In the genomic region with DNA sequence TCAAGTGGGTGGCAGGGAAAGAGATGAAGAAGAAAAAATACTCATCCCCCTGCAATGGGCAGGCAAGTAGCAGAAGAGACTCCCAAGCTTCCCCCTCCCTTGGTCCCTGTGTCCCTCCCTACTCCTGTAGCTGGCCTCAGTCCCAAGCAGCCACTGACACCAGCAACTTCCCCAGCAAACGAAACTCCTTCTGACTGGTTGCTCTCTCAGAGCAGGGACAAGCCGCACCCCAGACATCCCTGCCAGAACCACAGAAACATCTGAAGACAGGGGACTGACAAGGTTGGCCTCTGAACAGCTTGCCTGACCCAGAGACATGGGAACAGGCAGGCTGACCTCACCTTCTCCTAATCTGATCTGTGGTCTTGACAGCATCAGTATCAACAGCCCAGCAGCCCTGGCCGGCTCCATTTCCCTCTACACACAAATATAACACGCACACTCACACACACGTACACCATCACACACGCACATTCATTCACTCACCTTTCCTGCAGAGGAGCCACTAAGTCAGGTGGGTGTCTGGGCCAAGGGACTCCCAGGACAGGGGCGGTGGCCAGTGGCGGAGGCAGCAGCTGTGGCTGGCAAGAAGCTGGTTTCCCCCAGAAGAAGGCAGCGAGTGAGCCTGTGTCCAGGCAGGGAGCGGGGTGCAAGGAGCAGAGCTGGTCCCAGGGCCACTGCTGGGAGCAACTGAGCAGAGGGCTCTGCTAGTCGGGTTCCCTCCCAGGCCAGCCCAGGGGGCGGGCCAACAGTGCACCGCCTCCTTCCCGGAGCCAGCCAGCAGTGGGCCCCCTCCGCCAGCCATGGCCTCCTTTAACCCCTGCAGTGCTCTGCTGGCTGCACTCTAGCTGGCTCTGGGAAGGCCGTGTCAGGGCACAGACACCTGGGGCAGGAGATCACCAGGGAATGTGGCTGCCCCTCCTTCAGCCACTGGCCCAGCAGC, we compare ENCODE assay signal across 1 cellular context.
TF ChIP-seq lines count a peak whose summit lies in the region.

No MANE protein-coding gene starts in this region.

TF ChIP-seq in H1, 55 proteins besides CTCF, POLR2A, EP300 and RAD21:
- TF ChIP-seq RFX5 (IDR thresholded peaks at IDR 0.05; ENCODE audit: borderline replicate concordance, low read depth, low read length) (no peak), TBP (IDR thresholded peaks at IDR 0.05; ENCODE audit: low read depth, low read length) (no peak), YY1 (IDR thresholded peaks at IDR 0.05; ENCODE audit: low read depth, low read length) (peak; percentile 84), RXRA (IDR thresholded peaks at IDR 0.05; ENCODE audit: insufficient read depth, low read depth, low read length) (0 out of 2 replicates have a peak, but pooled peaks have one; percentile 20), EGR1 (IDR thresholded peaks at IDR 0.05; ENCODE audit: borderline replicate concordance, low read depth, low read length) (0 out of 2 replicates have a peak, but pooled peaks have one; percentile 20), BACH1 (IDR thresholded peaks at IDR 0.05; ENCODE audit: low read length) (no peak), CEBPB (IDR thresholded peaks at IDR 0.05; ENCODE audit: low read depth, low read length) (no peak)
